In genomic region chr13:79480954-79481684, GRCh38 we compare ENCODE assay signal across 8 cellular contexts. TPM values are rescaled to one million over a fixed set of nuclear protein-coding genes. Genes with fewer than 3 reads are reported as not detected.
DNase-seq lines count a peak whose midpoint lies in the region; ATAC-seq and TF ChIP-seq lines count a peak whose summit lies in the region.

Gene NDFIP2, plus strand, starts transcription at chr13:79481155. Its CDS starts 49 bp downstream, at chr13:79481204.

- H3F3A ChIP-seq in neural progenitor cell (ENCODE audit: low read depth): peaks cover 29% of the 10 kb centered on the region

- no peaks in the 10 kb centered on the region for H3K9me3 Mint-ChIP-seq in neural progenitor cell

- H3K36me3 ChIP-seq in H7 (replicated peaks; ENCODE audit: control insufficient read depth, insufficient read depth, low read length): no peaks in the 10 kb centered on the region
- peaks cover 3% of the 10 kb centered on the region; the same call in 1 of the 2 replicates for H3K36me3 ChIP-seq in MG63
- H3K36me3 ChIP-seq in neural progenitor cell: no peaks in the 10 kb centered on the region

- H3K27me3 ChIP-seq in H7 (ENCODE audit: control insufficient read depth, insufficient read depth, low read length): peaks cover 2% of the 10 kb centered on the region; the same call in 1 of the 2 replicates
- H3K27me3 ChIP-seq in MG63: peaks cover 7% of the 10 kb centered on the region; the same call in 1 of the 2 replicates
- H3K27me3 ChIP-seq in foreskin keratinocyte: no peaks in the 10 kb centered on the region
- H3K27me3 ChIP-seq in neural progenitor cell: peaks cover 28% of the 10 kb centered on the region

- H2AFZ ChIP-seq in neural progenitor cell (replicated peaks): peak within 1 kb of the TSS; percentile 92

- peak within 1 kb of the TSS; percentile 84 for H3K4me3 ChIP-seq in H7 (ENCODE audit: insufficient read depth, low read depth, low read length)
- peak within 1 kb of the TSS; percentile 73 for H3K4me3 ChIP-seq in MG63
- H3K4me3 ChIP-seq in neural progenitor cell: peak within 1 kb of the TSS; percentile 66

- H3K27ac ChIP-seq in foreskin keratinocyte (peak within 1 kb of the TSS; percentile 97), neural progenitor cell (no peak within 1 kb of the TSS)

- H3K27me3 Mint-ChIP-seq in neural progenitor cell (ENCODE audit: insufficient read depth, low read depth): peaks cover 7% of the 10 kb centered on the region

- peak within 1 kb of the TSS; percentile 94 for H3K4me2 ChIP-seq in neural progenitor cell

- peak within 1 kb of the TSS; percentile 94 for H3K4me3 Mint-ChIP-seq in neural progenitor cell

- DNase-seq in ELR (ENCODE audit: low read depth) (peak; percentile 85), H7 (peak; percentile 72), MG63 (peak; percentile 82), SIG-M5 treated with dmso at 0.1 percent for 504 hours (lab: John Stamatoyannopoulos, UW; ENCODE audit: unreplicated experiment) (peak; percentile 79), foreskin keratinocyte (peak; percentile 82 to 90), neural progenitor cell (ENCODE audit: low spot score) (peak; percentile 88), stromal cell of bone marrow (ENCODE audit: low read depth) (peak; percentile 58)
- DNase-seq in activated gamma-delta T cell treated with anti-CD3 and anti-CD28 coated beads, Interleukin-2, amount 50 U/mL, for 16 hours (ENCODE audit: low read depth): peak; percentile 81

- peak; percentile 77 for ATAC-seq in foreskin keratinocyte

- no peak for TF ChIP-seq CTCF in foreskin keratinocyte (conservative IDR thresholded peaks at IDR 0.05)
- no peak for TF ChIP-seq CTCF in neural progenitor cell (IDR thresholded peaks at IDR 0.05)

- no peaks in the 10 kb centered on the region for H3K36me3 Mint-ChIP-seq in neural progenitor cell

- H3K27ac Mint-ChIP-seq in neural progenitor cell: peak within 1 kb of the TSS; percentile 52

- H3K9me3 ChIP-seq in MG63 (no peaks in the 10 kb centered on the region), neural progenitor cell (ENCODE audit: low read depth) (no peaks in the 10 kb centered on the region)

- peaks cover 28% of the 10 kb centered on the region for H3K4me1 Mint-ChIP-seq in neural progenitor cell

- H3K4me1 ChIP-seq in foreskin keratinocyte (peaks cover 33% of the 10 kb centered on the region), neural progenitor cell (peaks cover 13% of the 10 kb centered on the region)

- H4K20me1 ChIP-seq in neural progenitor cell (ENCODE audit: low read depth): no peaks in the 10 kb centered on the region

- peaks cover 34% of the 10 kb centered on the region for H3K79me2 ChIP-seq in neural progenitor cell (ENCODE audit: low read depth)

- H3K9ac ChIP-seq in neural progenitor cell: peak within 1 kb of the TSS; percentile 46

RNA-seq across cellular contexts. Expression of gene NDFIP2, which starts in this region (rescaled TPM):
- total RNA-seq in H7 (2014; rRNA removed; shearing (Covaris generic)): 14.0 and 15.2 TPM in 2 replicates
- total RNA-seq in MG63 (2014; rRNA removed; shearing (Covaris generic); ENCODE audit: low replicate concordance): 27.3 and 45.9 TPM in 2 replicates
- total RNA-seq in foreskin keratinocyte (88.4 and 98.3 TPM in 2 replicates), neural progenitor cell (ENCODE audit: low replicate concordance) (16.8 and 25.4 TPM in 2 replicates)
- polyA plus RNA-seq in foreskin keratinocyte: 40.7 and 52.6 TPM in 2 replicates
